Comparison of ENCODE assay signal across 8 cellular contexts in the genomic region with DNA sequence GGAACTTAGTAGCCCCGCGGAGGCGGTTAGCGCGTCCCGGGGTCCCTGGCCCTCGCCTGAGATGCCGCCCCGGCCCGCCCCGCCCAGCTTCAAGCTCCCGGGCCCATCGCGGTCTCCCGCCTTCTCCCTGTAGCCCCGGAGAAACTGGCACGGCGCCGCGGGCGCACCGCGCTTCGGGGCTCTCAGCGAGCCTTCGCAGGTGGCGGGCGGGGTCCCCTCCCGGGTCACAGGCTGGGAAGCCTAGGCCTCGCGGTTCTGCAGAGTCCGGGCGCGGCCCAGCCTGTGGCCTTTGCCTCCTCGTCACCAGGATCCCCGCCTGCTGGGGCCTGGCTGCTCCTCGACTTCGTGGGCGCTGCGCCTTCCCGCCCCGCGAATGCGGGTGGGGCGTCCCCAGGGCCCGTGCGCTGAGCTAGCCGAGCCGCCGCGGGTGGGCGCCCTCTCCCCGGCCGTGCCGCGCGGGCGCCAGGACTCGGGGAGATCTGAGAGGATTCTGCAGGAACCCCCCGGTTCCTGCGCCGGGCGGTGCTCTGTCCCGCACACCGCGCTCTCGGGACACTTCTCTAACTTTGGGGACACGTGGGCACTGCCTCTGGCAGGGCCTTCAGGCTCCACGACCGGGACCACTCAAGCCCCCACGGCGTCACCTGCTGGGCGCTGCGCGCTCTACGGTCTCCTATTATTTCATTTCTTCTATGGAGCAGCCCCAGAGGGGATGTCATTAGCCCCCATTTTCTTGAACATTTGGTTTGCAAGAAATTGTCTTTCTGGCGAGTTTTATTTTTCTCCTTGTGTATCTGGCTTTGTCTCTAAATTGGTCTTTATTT. TPM values are rescaled to one million over a fixed set of nuclear protein-coding genes. Genes with fewer than 3 reads are reported as not detected.
DNase-seq lines count a peak whose midpoint lies in the region; ATAC-seq and TF ChIP-seq lines count a peak whose summit lies in the region.

No MANE protein-coding gene starts in this region.

- H3K4me3 ChIP-seq in BLaER1 treated with 17β-estradiol and CSF1 and Interleukin-3, amounts not matched to agents 10 nM and 100 nM: peak overlapping the region; percentile 75 to 89 (median 82)
- peak overlapping the region; percentile 66 to 91 (median 71) for H3K4me3 ChIP-seq in Peyer's patch
- H3K4me3 ChIP-seq in retinal pigment epithelial cell (ENCODE audit: low read length): peak overlapping the region; percentile 57

- peak overlapping the region; percentile 48 to 86 (median 81); a peak in 21 of 22 replicates for H3K27ac ChIP-seq in BLaER1 treated with 17β-estradiol and CSF1 and Interleukin-3, amounts not matched to agents 10 nM and 100 nM
- H3K27ac ChIP-seq in Peyer's patch: peak overlapping the region; percentile 75 to 93 (median 82)

- TF ChIP-seq POLR2A in Peyer's patch (IDR thresholded peaks at IDR 0.05): peak in 1 of 2 donors; percentile 1

- peak overlapping the region; percentile 73 to 87 (median 83) for H3K9ac ChIP-seq in BLaER1 treated with 17β-estradiol and CSF1 and Interleukin-3, amounts not matched to agents 10 nM and 100 nM

- TF ChIP-seq CTCF in Peyer's patch (IDR thresholded peaks at IDR 0.05): peak; percentile 24 to 80 (median 44)
- TF ChIP-seq CTCF in retinal pigment epithelial cell (conservative IDR thresholded peaks at IDR 0.05; ENCODE audit: low read depth, low read length): peak; percentile 45

- H3K9me3 ChIP-seq in BLaER1 treated with 17β-estradiol and CSF1 and Interleukin-3, amounts not matched to agents 10 nM and 100 nM (replicated peaks in 1 of 11): no peaks in the 10 kb centered on the region
- H3K9me3 ChIP-seq in Peyer's patch: no peaks in the 10 kb centered on the region

- ATAC-seq in GM19328 (IDR thresholded peaks at IDR 0.05; ENCODE audit: unreplicated experiment) (peak; percentile 33), HG03439 (IDR thresholded peaks at IDR 0.05; ENCODE audit: unreplicated experiment) (peak; percentile 41), left cardiac atrium (peak; percentile 66 to 72)

- peaks cover 42 to 66% (median 55%) of the 10 kb centered on the region in 10 experiments for H3K4me1 ChIP-seq in BLaER1 treated with 17β-estradiol and CSF1 and Interleukin-3, amounts not matched to agents 10 nM and 100 nM
- H3K4me1 ChIP-seq in Peyer's patch: peaks cover 0 to 31% (median 5%) of the 10 kb centered on the region in 4 donors

- peak; percentile 75 to 84 (median 80) for DNase-seq in Peyer's patch
- DNase-seq in activated gamma-delta T cell treated with anti-CD3 and anti-CD28 coated beads, Interleukin-2, amount 50 U/mL, for 16 hours (ENCODE audit: low read depth): peak; percentile 49
- peak; percentile 61 for DNase-seq in left cardiac atrium
- DNase-seq in retinal pigment epithelial cell (ENCODE audit: low read depth): no peak
- no peak for DNase-seq in occipital lobe (lab: John Stamatoyannopoulos, UW)

- peaks cover 0 to 19% (median 16%) of the 10 kb centered on the region in 11 experiments; a peak in 14 of 22 replicates for H3K27me3 ChIP-seq in BLaER1 treated with 17β-estradiol and CSF1 and Interleukin-3, amounts not matched to agents 10 nM and 100 nM
- H3K27me3 ChIP-seq in Peyer's patch: no peaks in the 10 kb centered on the region

- peaks cover 29 to 42% (median 38%) of the 10 kb centered on the region in 11 experiments; a peak in 20 of 22 replicates for H4K20me1 ChIP-seq in BLaER1 treated with 17β-estradiol and CSF1 and Interleukin-3, amounts not matched to agents 10 nM and 100 nM

- H3K4me2 ChIP-seq in BLaER1 treated with 17β-estradiol and CSF1 and Interleukin-3, amounts not matched to agents 10 nM and 100 nM: peak overlapping the region; percentile 94 to 100 (median 99)

- no peaks in the 10 kb centered on the region for H3K36me3 ChIP-seq in BLaER1 treated with 17β-estradiol and CSF1 and Interleukin-3, amounts not matched to agents 10 nM and 100 nM
- H3K36me3 ChIP-seq in Peyer's patch: no peaks in the 10 kb centered on the region

- intact Hi-C loops in left cardiac atrium (cut with DNase I): no loop called here

RNA-seq across cellular contexts. Expression of a gene that starts 0.7 kb away (rescaled TPM):
- 10 to 100 TPM in 2 of 4 donors, 1 to 10 TPM in 2; 3.9 to 63.5 (median 13.2) TPM for total RNA-seq in Peyer's patch
- 10 to 100 TPM in 1 of 2 donors, 1 to 10 TPM in 1; 7.0 to 12.5 TPM for total RNA-seq in left cardiac atrium
- total RNA-seq in occipital lobe: 10.5 TPM

RNA-seq across cellular contexts. Expression of a gene that starts 53.6 kb away (rescaled TPM):
- total RNA-seq in Peyer's patch (100 to 1,000 TPM in 1 of 4 donors, 10 to 100 TPM in 3; 58.4 to 103 (median 79.7) TPM), left cardiac atrium (10 to 100 TPM; 69.6 to 70.2 TPM), occipital lobe (58.8 TPM)

Comparison
In these comparisons a context has a peak if more than half of its experiments do, and no peak if none do; other contexts are left out.
1. DNase-seq: peak in Peyer's patch (3 of 3), activated gamma-delta T cell treated with anti-CD3 and anti-CD28 coated beads, Interleukin-2, amount 50 U/mL, for 16 hours (single experiment) and left cardiac atrium (single experiment); none in retinal pigment epithelial cell (single experiment) and occipital lobe (single experiment).
2. Peak in every context shown above with its lines, with median percentiles within 50 percentile points of each other: H3K4me3 ChIP-seq and ATAC-seq.